ENCODE assay signal across 20 cellular contexts in the genomic region with DNA sequence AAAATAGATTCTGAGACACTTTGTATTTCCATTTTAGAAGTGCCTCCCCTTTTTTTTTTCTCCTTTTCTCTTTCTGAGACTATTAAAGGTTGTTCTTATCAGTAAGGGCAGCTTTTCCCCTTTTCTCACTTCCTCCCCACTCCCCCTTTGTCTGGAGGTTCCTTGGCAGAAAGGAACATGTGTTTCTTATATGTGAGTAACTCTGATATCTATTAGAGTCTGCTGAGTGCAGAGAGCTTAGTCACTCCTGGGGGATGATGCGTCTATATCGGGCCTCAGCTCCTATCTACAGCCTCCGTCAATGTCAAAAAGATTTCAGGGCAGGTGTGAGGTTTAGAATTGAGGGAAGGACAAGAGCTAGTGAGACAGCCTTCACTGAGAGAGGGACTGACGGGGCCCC.
DNase-seq lines count a peak whose midpoint lies in the region; ATAC-seq, FAIRE-seq and TF ChIP-seq lines count a peak whose summit lies in the region.
"Had no signal": no experiment of that assay in that cellular context is flagged by ENCODE, and none has a peak within 500 bp of the region (broad histone marks: within the 10 kb centered on the region; RNA-seq: fewer than 3 reads in every experiment).

No MANE protein-coding gene starts in this region.

- H3K79me2 ChIP-seq in SK-N-SH (ENCODE audit: insufficient read depth), result no peaks in the 10 kb centered on the region
- no peaks in the 10 kb centered on the region for H3K79me2 ChIP-seq in endothelial cell of umbilical vein (ENCODE audit: control insufficient read depth, insufficient read depth, low read length)

- no peaks in the 10 kb centered on the region for H3K9me2 ChIP-seq in SK-N-SH

- no peak overlapping the region for H3K4me3 ChIP-seq in SK-N-SH (ENCODE audit: low read depth in 2 of 2, low read length in 1 of 2)
- H3K4me3 ChIP-seq in endothelial cell of umbilical vein (replicated peaks in 1 of 3; ENCODE audit: insufficient read depth in 1 of 3, low read depth in 1 of 3, low read length in 3 of 3), result no peak overlapping the region
- no peak overlapping the region for H3K4me3 ChIP-seq in gastrocnemius medialis
- H3K4me3 ChIP-seq in endodermal cell (ENCODE audit: low read length), result no peak overlapping the region
- H3K4me3 ChIP-seq: lower lobe of right lung, ovary, SJCRH30 had no signal

- peak; percentile 79 for FAIRE-seq in endothelial cell of umbilical vein (lab: Jason Lieb, UNC)
- FAIRE-seq: GM12892 had no signal

- in situ Hi-C loops in gastrocnemius medialis (cut with MboI; ENCODE audit: low sequenced_read_pairs in 4 of 4), result loop anchor here in 3 of 4 donors (25.0 kb wide), 1 partner anchor 277 kb away; no protein-coding TSS in a partner anchor

- 20% methylated on average over 4 of the region's 4 CpGs for WGBS in SK-N-SH (ENCODE audit: low lambda C conversion rate)
- WGBS in endodermal cell (ENCODE audit: insufficient coverage in 1 of 2, insufficient read length in 1 of 2), 2 experiments, result 80 to 81% methylated on average over 4 of the region's 4 CpGs

- H3K27ac Mint-ChIP-seq in endodermal cell, result no peak overlapping the region

- H2AFZ ChIP-seq in SK-N-SH (ENCODE audit: low read depth) (peak overlapping the region; percentile 66), endothelial cell of umbilical vein (ENCODE audit: low read depth, low read length) (peak overlapping the region; percentile 65)

- TF ChIP-seq POLR2A in endothelial cell of umbilical vein (IDR thresholded peaks at IDR 0.05; ENCODE audit: low read depth, low read length) (no peak), gastrocnemius medialis (IDR thresholded peaks at IDR 0.05) (no peak)

- H3K4me1 Mint-ChIP-seq in endodermal cell, result no peaks in the 10 kb centered on the region
- H3K4me1 Mint-ChIP-seq: central memory CD8-positive, alpha-beta T cell had no signal

- no peak overlapping the region; the same call in 1 of the 2 replicates for H3K9ac ChIP-seq in SK-N-SH
- peak overlapping the region; percentile 41 for H3K9ac ChIP-seq in endothelial cell of umbilical vein (replicated peaks; ENCODE audit: extremely low read depth, insufficient read depth, low read length)
- H3K9ac ChIP-seq in endodermal cell (ENCODE audit: extremely low read depth, low read length, poor library complexity, severe bottlenecking), result no peak overlapping the region

- H3K4me3 Mint-ChIP-seq in endodermal cell, result no peak overlapping the region
- H3K4me3 Mint-ChIP-seq: central memory CD8-positive, alpha-beta T cell had no signal

- DNase-seq in Daoy (ENCODE audit: low read depth), result peak; percentile 36
- no peak for DNase-seq in SK-N-SH
- peak; percentile 90 for DNase-seq in endothelial cell of umbilical vein (ENCODE audit: low read depth, low spot score)
- peak; percentile 19 for DNase-seq in myocyte (ENCODE audit: low read depth)
- no peak for DNase-seq in gastrocnemius medialis
- no peak for DNase-seq in left colon
- no peak for DNase-seq in endodermal cell
- DNase-seq: activated CD4-positive, CD25-positive, alpha-beta regulatory T cell treated with anti-CD3 and anti-CD28 coated beads, Interleukin-2, amount 50 U/mL, for 72 hours; Calu3; effector CD8-positive, alpha-beta T cell; GF-D8; Karpas-422; lower lobe of right lung; NCI-H524; ovary; SJCRH30; stimulated activated CD4-positive, alpha-beta T cell treated with anti-CD3 and anti-CD28 coated beads, Interleukin-2, amount 100 ng/mL, for 48 hours had no signal

- no peaks in the 10 kb centered on the region for H3K36me3 Mint-ChIP-seq in endodermal cell (ENCODE audit: low read depth)

- H3K9me3 ChIP-seq in SK-N-SH (no peaks in the 10 kb centered on the region), endothelial cell of umbilical vein (replicated peaks; ENCODE audit: control insufficient read depth, insufficient read depth, low read length) (no peaks in the 10 kb centered on the region), gastrocnemius medialis (no peaks in the 10 kb centered on the region), endodermal cell (ENCODE audit: control insufficient read depth, low read length) (no peaks in the 10 kb centered on the region)
- H3K9me3 ChIP-seq: lower lobe of right lung, ovary, SJCRH30 had no signal

- H3K27ac ChIP-seq in SK-N-SH (ENCODE audit: low read depth in 2 of 2, low read length in 1 of 2) (0 out of 4 replicates have a peak overlapping the region, but pooled peaks of 1 of the 2 experiments have one; percentile 34), endothelial cell of umbilical vein (ENCODE audit: insufficient read depth, low read depth, low read length) (peak overlapping the region; percentile 93), gastrocnemius medialis (no peak overlapping the region), endodermal cell (ENCODE audit: low read depth, low read length) (no peak overlapping the region)
- H3K27ac ChIP-seq: lower lobe of right lung, ovary, SJCRH30 had no signal

- H3K27me3 ChIP-seq in SK-N-SH (ENCODE audit: insufficient read depth) (no peaks in the 10 kb centered on the region), endothelial cell of umbilical vein (ENCODE audit: control insufficient read depth in 2 of 2, insufficient read depth in 2 of 2, low read length in 2 of 2) (no peaks in the 10 kb centered on the region), gastrocnemius medialis (no peaks in the 10 kb centered on the region), endodermal cell (ENCODE audit: control insufficient read depth, insufficient read depth, low read length, poor library complexity, severe bottlenecking) (no peaks in the 10 kb centered on the region)
- H3K27me3 ChIP-seq: ovary, SJCRH30 had no signal

- ATAC-seq in gastrocnemius medialis, result no peak
- no peak for ATAC-seq in HG02938 (IDR thresholded peaks at IDR 0.05; ENCODE audit: unreplicated experiment)
- no peak for ATAC-seq in left colon

- dilution Hi-C loops in endothelial cell of umbilical vein (cut with MboI; ENCODE audit: extremely low pct_ligation_motif_present, low sequenced_read_pairs), result loop anchor here (5.0 kb wide), 1 partner anchor 103 kb away; no protein-coding TSS in a partner anchor

- H3K27me3 Mint-ChIP-seq in endodermal cell (ENCODE audit: insufficient read depth), result no peaks in the 10 kb centered on the region
- H3K27me3 Mint-ChIP-seq: central memory CD8-positive, alpha-beta T cell had no signal

- TF ChIP-seq CTCF in SK-N-SH (IDR thresholded peaks at IDR 0.05), result no peak
- TF ChIP-seq CTCF in endothelial cell of umbilical vein (IDR thresholded peaks at IDR 0.05; ENCODE audit: extremely low read depth in 1 of 2, insufficient read depth in 1 of 2, low read depth in 1 of 2, low read length in 2 of 2), result no peak
- no peak for TF ChIP-seq CTCF in gastrocnemius medialis (IDR thresholded peaks at IDR 0.05 in 4 of 5, conservative IDR thresholded peaks at IDR 0.05 in 1 of 5)
- TF ChIP-seq CTCF in endodermal cell (conservative IDR thresholded peaks at IDR 0.05), result no peak

- H3K9me3 Mint-ChIP-seq in endodermal cell, result no peaks in the 10 kb centered on the region

- TF ChIP-seq RAD21 in SK-N-SH (IDR thresholded peaks at IDR 0.05; ENCODE audit: low read length), result no peak

- no peaks in the 10 kb centered on the region for H3K36me3 ChIP-seq in SK-N-SH (replicated peaks in 1 of 2; ENCODE audit: control insufficient read depth in 1 of 2, insufficient read depth in 2 of 2, low read length in 1 of 2)
- H3K36me3 ChIP-seq in endothelial cell of umbilical vein (ENCODE audit: control insufficient read depth in 2 of 2, extremely low read depth in 1 of 2, insufficient read depth in 2 of 2, low read length in 2 of 2), result no peaks in the 10 kb centered on the region
- no peaks in the 10 kb centered on the region for H3K36me3 ChIP-seq in gastrocnemius medialis
- no peaks in the 10 kb centered on the region for H3K36me3 ChIP-seq in endodermal cell (ENCODE audit: control insufficient read depth, insufficient read depth, low read length)
- H3K36me3 ChIP-seq: lower lobe of right lung, ovary, SJCRH30 had no signal

- TF ChIP-seq EP300 in SK-N-SH (IDR thresholded peaks at IDR 0.05; ENCODE audit: borderline replicate concordance in 1 of 2, low read depth in 1 of 2, low read length in 1 of 2), result peak in 1 of 2 experiments; percentile 32; a peak in 1 of 4 replicates

- H3K4me1 ChIP-seq in SK-N-SH (ENCODE audit: control insufficient read depth in 1 of 2, insufficient read depth in 2 of 2, low read depth in 1 of 2, low read length in 1 of 2), result peaks cover 10 to 11% of the 10 kb centered on the region in 2 experiments; a peak in 3 of 4 replicates
- peaks cover 54% of the 10 kb centered on the region for H3K4me1 ChIP-seq in endothelial cell of umbilical vein (ENCODE audit: control insufficient read depth, extremely low read depth, insufficient read depth, low read length)
- H3K4me1 ChIP-seq in gastrocnemius medialis, result no peaks in the 10 kb centered on the region
- H3K4me1 ChIP-seq in endodermal cell (ENCODE audit: control insufficient read depth, insufficient read depth, low read length), result no peaks in the 10 kb centered on the region
- H3K4me1 ChIP-seq: lower lobe of right lung, SJCRH30 had no signal

- H4K20me1 ChIP-seq in SK-N-SH (ENCODE audit: insufficient read depth) (no peaks in the 10 kb centered on the region), endothelial cell of umbilical vein (replicated peaks; ENCODE audit: control insufficient read depth, extremely low read depth, insufficient read depth, low read length) (no peaks in the 10 kb centered on the region)

- POLR2A ChIA-PET in SK-N-SH (lab: Yijun Ruan, JAX) (no interaction called here), endothelial cell of umbilical vein (lab: Charles Lee) (interaction anchor here (1.2 kb wide), 1 partner anchor 111 kb away, joined by 4 read pairs; no protein-coding TSS in a partner anchor)

- no peaks in the 10 kb centered on the region for H3K9me1 ChIP-seq in endothelial cell of umbilical vein (replicated peaks; ENCODE audit: control insufficient read depth, extremely low read depth, insufficient read depth, low read length)

- intact Hi-C loops in endothelial cell of umbilical vein (cut with micrococcal nuclease) (loop anchor here (1.0 kb wide), 2 partner anchors 112 to 212 kb away; no protein-coding TSS in a partner anchor), gastrocnemius medialis (cut with DNase I; ENCODE audit: low total_unique reads) (no loop called here), left colon (cut with DNase I, micrococcal nuclease) (no loop called here)

- CTCF ChIA-PET in SK-N-SH (lab: Yijun Ruan, JAX), result interaction anchor here (0.7 kb wide), 1 partner anchor 8 kb away, joined by 3 read pairs; no protein-coding TSS in a partner anchor
- CTCF ChIA-PET in endothelial cell of umbilical vein (lab: Charles Lee), result interaction anchor here (0.9 to 7.6 kb wide), 9 partner anchors 9 to 267 kb away, joined by 3 to 70 read pairs (median 3); no protein-coding TSS in a partner anchor

- H3K4me2 ChIP-seq in SK-N-SH (no peak overlapping the region), endothelial cell of umbilical vein (ENCODE audit: insufficient read depth, low read length) (peak overlapping the region; percentile 18)

- no TSS peak for BruUV-seq in endothelial cell of umbilical vein (replicated peaks; lab: Mats Ljungman, UMichigan)

- H3F3A ChIP-seq in SK-N-SH (replicated peaks; ENCODE audit: insufficient read depth), result peaks cover 5% of the 10 kb centered on the region

TF ChIP-seq in SK-N-SH, 30 proteins besides CTCF, POLR2A, EP300 and RAD21 (continues in another document):
- no peak for TF ChIP-seq SMC3 (IDR thresholded peaks at IDR 0.05; ENCODE audit: low read depth, low read length)

TF ChIP-seq in endothelial cell of umbilical vein, 7 proteins besides CTCF, POLR2A, EP300 and RAD21 (continues in another document):
- TF ChIP-seq JUN (IDR thresholded peaks at IDR 0.05; ENCODE audit: borderline replicate concordance, insufficient read depth, insufficient read length, low read depth), result peak; percentile 23

Comparison
In these comparisons a context has a peak if more than half of its experiments do, and no peak if none do; other contexts are left out.
1. DNase-seq: peak in Daoy (single experiment), endothelial cell of umbilical vein (single experiment) and myocyte (single experiment); none in SK-N-SH (single experiment), gastrocnemius medialis (0 of 2), left colon (0 of 2) and endodermal cell (single experiment).